1 cellular context compared by ENCODE assay signal in the genomic region with DNA sequence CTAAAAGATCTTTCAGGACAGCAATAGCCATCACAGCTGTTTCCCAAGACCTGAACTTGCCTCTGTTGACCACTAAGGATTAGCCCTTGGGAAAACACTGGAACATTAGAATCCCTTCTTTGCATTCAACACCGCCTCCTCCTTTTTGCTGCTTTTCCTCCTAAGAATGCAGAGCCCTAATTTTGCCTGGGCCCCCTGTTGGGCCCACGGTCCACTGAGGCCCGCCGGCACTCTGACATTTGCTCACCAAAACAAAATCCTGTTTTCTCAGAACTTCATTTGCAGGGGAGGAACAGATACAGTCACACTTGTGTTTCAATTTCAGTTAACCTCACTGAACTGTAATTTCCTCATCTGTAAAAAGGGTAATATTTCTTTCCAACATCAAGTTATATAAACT.
TF ChIP-seq lines count a peak whose summit lies in the region.

No MANE protein-coding gene starts in this region.

TF ChIP-seq in WTC11, 78 proteins besides CTCF, POLR2A, EP300 and RAD21 (continued from another document):
- TF ChIP-seq, protein P1, sequence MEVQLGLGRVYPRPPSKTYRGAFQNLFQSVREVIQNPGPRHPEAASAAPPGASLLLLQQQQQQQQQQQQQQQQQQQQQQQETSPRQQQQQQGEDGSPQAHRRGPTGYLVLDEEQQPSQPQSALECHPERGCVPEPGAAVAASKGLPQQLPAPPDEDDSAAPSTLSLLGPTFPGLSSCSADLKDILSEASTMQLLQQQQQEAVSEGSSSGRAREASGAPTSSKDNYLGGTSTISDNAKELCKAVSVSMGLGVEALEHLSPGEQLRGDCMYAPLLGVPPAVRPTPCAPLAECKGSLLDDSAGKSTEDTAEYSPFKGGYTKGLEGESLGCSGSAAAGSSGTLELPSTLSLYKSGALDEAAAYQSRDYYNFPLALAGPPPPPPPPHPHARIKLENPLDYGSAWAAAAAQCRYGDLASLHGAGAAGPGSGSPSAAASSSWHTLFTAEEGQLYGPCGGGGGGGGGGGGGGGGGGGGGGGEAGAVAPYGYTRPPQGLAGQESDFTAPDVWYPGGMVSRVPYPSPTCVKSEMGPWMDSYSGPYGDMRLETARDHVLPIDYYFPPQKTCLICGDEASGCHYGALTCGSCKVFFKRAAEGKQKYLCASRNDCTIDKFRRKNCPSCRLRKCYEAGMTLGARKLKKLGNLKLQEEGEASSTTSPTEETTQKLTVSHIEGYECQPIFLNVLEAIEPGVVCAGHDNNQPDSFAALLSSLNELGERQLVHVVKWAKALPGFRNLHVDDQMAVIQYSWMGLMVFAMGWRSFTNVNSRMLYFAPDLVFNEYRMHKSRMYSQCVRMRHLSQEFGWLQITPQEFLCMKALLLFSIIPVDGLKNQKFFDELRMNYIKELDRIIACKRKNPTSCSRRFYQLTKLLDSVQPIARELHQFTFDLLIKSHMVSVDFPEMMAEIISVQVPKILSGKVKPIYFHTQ (CRISPR knock-in tag; IDR thresholded peaks at IDR 0.05), result no peak
- TF ChIP-seq FOXK1 (CRISPR knock-in tag; IDR thresholded peaks at IDR 0.05) (no peak), GRHL2 (CRISPR knock-in tag; IDR thresholded peaks at IDR 0.05; ENCODE audit: insufficient replicate concordance, severe bottlenecking) (no peak), CREM (CRISPR knock-in tag; IDR thresholded peaks at IDR 0.05) (no peak), PRRX2 (CRISPR knock-in tag; IDR thresholded peaks at IDR 0.05) (no peak)
- TF ChIP-seq, protein P2, sequence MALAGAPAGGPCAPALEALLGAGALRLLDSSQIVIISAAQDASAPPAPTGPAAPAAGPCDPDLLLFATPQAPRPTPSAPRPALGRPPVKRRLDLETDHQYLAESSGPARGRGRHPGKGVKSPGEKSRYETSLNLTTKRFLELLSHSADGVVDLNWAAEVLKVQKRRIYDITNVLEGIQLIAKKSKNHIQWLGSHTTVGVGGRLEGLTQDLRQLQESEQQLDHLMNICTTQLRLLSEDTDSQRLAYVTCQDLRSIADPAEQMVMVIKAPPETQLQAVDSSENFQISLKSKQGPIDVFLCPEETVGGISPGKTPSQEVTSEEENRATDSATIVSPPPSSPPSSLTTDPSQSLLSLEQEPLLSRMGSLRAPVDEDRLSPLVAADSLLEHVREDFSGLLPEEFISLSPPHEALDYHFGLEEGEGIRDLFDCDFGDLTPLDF (CRISPR knock-in tag; IDR thresholded peaks at IDR 0.05), result no peak
